13 cellular contexts compared by ENCODE assay signal in the genomic region with DNA sequence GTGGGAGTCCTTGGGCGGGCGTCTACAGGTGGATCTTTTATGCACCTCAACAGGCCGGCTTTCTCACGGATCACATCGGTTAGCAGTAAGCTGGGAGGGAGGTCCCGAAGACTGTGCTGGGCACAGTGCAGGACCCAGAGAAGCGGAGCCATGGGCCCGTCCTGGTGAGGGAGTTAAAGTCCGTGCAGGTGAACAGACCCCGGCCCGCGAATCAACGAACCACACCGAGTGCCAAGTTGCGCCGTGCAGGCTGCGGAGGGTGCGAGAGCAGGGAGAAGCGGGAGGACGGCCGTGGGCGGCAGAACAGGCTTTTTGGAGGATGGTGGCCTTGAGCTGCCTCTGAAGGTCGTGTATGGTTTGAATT.
"Had no signal": no experiment of that assay in that cellular context is flagged by ENCODE, and none has a peak within 500 bp of the region (broad histone marks: within the 10 kb centered on the region; RNA-seq: fewer than 3 reads in every experiment).

No MANE protein-coding gene starts in this region.

- H3K27ac Mint-ChIP-seq: activated CD4-positive, alpha-beta memory T cell treated with anti-CD3 and anti-CD28 coated beads for 36 hours; activated naive CD8-positive, alpha-beta T cell treated with anti-CD3 and anti-CD28 coated beads for 36 hours; nephron progenitor cell; stimulated activated memory B cell treated with anti-CD40 and anti-IgM and Interleukin-4, amounts not matched to agents 10 μg/mL and 1 μg/mL and 100 μg/mL, for 72 hours; T-helper 2 cell treated with Interferon-gamma antibody and Interleukin-4, amounts not matched to agents 5 μg/mL and 100 μg/mL, for 36 hours had no signal

- H3K27ac ChIP-seq: breast epithelium, heart left ventricle, transverse colon had no signal

- H3K36me3 Mint-ChIP-seq: activated CD4-positive, alpha-beta memory T cell treated with anti-CD3 and anti-CD28 coated beads for 36 hours; activated naive CD8-positive, alpha-beta T cell treated with anti-CD3 and anti-CD28 coated beads for 36 hours had no signal

- H3K27me3 Mint-ChIP-seq: activated CD4-positive, alpha-beta memory T cell treated with anti-CD3 and anti-CD28 coated beads for 36 hours; activated naive CD8-positive, alpha-beta T cell treated with anti-CD3 and anti-CD28 coated beads for 36 hours; stimulated activated memory B cell treated with anti-CD40 and anti-IgM and Interleukin-4, amounts not matched to agents 10 μg/mL and 1 μg/mL and 100 μg/mL, for 72 hours had no signal

- DNase-seq: activated CD4-positive, alpha-beta memory T cell treated with anti-CD3 and anti-CD28 coated beads for 36 hours; activated CD4-positive, alpha-beta T cell treated with anti-CD3 and anti-CD28 coated beads for 1 hour; activated effector memory CD4-positive, alpha-beta T cell treated with anti-CD3 and anti-CD28 coated beads, Interleukin-2, amount 50 U/mL, for 16 hours; activated naive CD8-positive, alpha-beta T cell treated with anti-CD3 and anti-CD28 coated beads for 36 hours; activated T-cell treated with anti-CD3 and anti-CD28 coated beads, Interleukin-2, amount 50 U/mL, for 4 hours; anterior cingulate cortex; heart left ventricle; left ventricle myocardium superior; nephron progenitor cell; transverse colon had no signal

- H3K4me3 ChIP-seq: breast epithelium, heart left ventricle, transverse colon had no signal

- H3K27me3 ChIP-seq: breast epithelium, heart left ventricle, transverse colon had no signal

- H3K4me3 Mint-ChIP-seq: activated CD4-positive, alpha-beta memory T cell treated with anti-CD3 and anti-CD28 coated beads for 36 hours; activated naive CD8-positive, alpha-beta T cell treated with anti-CD3 and anti-CD28 coated beads for 36 hours; activated T-cell treated with anti-CD3 and anti-CD28 coated beads, Interleukin-2, amount 50 U/mL, for 4 hours; nephron progenitor cell; stimulated activated memory B cell treated with anti-CD40 and anti-IgM and Interleukin-4, amounts not matched to agents 10 μg/mL and 1 μg/mL and 100 μg/mL, for 72 hours; T-helper 2 cell treated with Interferon-gamma antibody and Interleukin-4, amounts not matched to agents 5 μg/mL and 100 μg/mL, for 36 hours had no signal

- ATAC-seq: activated T-cell treated with anti-CD3 and anti-CD28 coated beads, Interleukin-2, amount 50 U/mL, for 4 hours; left ventricle myocardium superior had no signal

- H3K9me3 Mint-ChIP-seq: activated CD4-positive, alpha-beta memory T cell treated with anti-CD3 and anti-CD28 coated beads for 36 hours; activated naive CD8-positive, alpha-beta T cell treated with anti-CD3 and anti-CD28 coated beads for 36 hours; activated T-cell treated with anti-CD3 and anti-CD28 coated beads, Interleukin-2, amount 50 U/mL, for 4 hours; nephron progenitor cell; stimulated activated memory B cell treated with anti-CD40 and anti-IgM and Interleukin-4, amounts not matched to agents 10 μg/mL and 1 μg/mL and 100 μg/mL, for 72 hours; T-helper 2 cell treated with Interferon-gamma antibody and Interleukin-4, amounts not matched to agents 5 μg/mL and 100 μg/mL, for 36 hours had no signal

- H3K4me1 ChIP-seq: breast epithelium, transverse colon had no signal

- H3K4me1 Mint-ChIP-seq: activated naive CD8-positive, alpha-beta T cell treated with anti-CD3 and anti-CD28 coated beads for 36 hours; stimulated activated memory B cell treated with anti-CD40 and anti-IgM and Interleukin-4, amounts not matched to agents 10 μg/mL and 1 μg/mL and 100 μg/mL, for 72 hours had no signal

- H3K36me3 ChIP-seq: breast epithelium, transverse colon had no signal

- H3K9me3 ChIP-seq: breast epithelium, heart left ventricle, transverse colon had no signal
